In genomic region chr5:10372726-10373709, GRCh38 we compare ENCODE assay signal across 2 cellular contexts.
TF ChIP-seq lines count a peak whose summit lies in the region.

No MANE protein-coding gene starts in this region.

TF ChIP-seq in WTC11, 78 proteins besides CTCF, POLR2A, EP300 and RAD21 (continued from another document):
- TF ChIP-seq MXD4 (CRISPR knock-in tag; IDR thresholded peaks at IDR 0.05; ENCODE audit: borderline replicate concordance) (no peak), ATF1 (CRISPR knock-in tag; IDR thresholded peaks at IDR 0.05) (no peak), E2F4 (CRISPR knock-in tag; IDR thresholded peaks at IDR 0.05; ENCODE audit: borderline replicate concordance, low read depth) (no peak), STAT6 (CRISPR knock-in tag; conservative IDR thresholded peaks at IDR 0.05; ENCODE audit: low read depth) (no peak), OVOL2 (CRISPR knock-in tag; IDR thresholded peaks at IDR 0.05; ENCODE audit: borderline replicate concordance) (no peak), FOXP4 (CRISPR knock-in tag; IDR thresholded peaks at IDR 0.05) (no peak), ZMAT4 (CRISPR knock-in tag; IDR thresholded peaks at IDR 0.05) (no peak)

TF ChIP-seq in HepG2, 621 proteins besides CTCF, POLR2A, EP300 and RAD21 (continued from another document):
- TF ChIP-seq STAG1 (CRISPR knock-in tag; IDR thresholded peaks at IDR 0.05): no peak
- TF ChIP-seq ZNF569 (CRISPR knock-in tag; IDR thresholded peaks at IDR 0.05; ENCODE audit: borderline replicate concordance): no peak
- TF ChIP-seq ZBTB20 (CRISPR knock-in tag; IDR thresholded peaks at IDR 0.05; ENCODE audit: borderline replicate concordance, low read depth): no peak
- TF ChIP-seq FOXJ3 (CRISPR knock-in tag; IDR thresholded peaks at IDR 0.05; ENCODE audit: borderline replicate concordance): no peak
TF ChIP-seq in HepG2: peak in this region for 0.
